Comparison of ENCODE assay signal across 16 cellular contexts in the genomic region with DNA sequence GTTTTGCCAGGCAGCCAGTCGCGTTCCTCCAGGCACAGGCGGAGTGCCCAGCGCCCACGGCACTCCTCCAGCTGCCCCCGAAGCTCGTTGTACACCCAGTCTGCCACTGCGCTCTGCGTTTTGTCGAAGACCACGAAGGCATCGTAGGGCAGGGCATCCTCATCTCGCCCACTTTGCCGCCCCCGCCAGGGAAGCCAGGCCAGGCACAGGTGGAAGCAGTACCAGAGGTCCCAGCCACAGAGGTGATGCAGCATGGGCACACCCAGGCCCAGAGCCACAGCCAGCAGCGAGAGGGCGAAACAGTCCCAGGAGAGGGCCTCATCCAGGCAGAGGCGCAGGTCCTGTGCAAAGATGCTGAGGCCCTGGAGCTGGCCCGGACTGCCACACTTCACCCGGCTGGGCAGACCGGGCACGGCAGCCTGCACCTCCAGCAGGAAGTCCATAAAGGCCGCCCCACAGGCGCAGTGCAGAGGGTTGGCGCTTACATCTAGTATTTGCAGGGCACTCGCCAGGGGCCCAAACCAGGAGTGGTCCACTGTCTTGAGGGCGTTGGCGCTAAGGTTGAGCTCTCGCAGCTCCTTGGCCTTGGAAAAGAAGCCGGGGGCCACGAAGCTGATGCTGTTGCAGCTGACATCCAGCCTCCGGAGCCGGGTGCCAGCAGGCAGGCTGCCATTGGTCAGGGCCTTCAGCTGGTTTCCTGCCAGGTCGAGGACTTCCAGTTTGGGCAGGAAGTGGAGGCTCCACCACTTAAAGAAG. TPM values are rescaled to one million over a fixed set of nuclear protein-coding genes. Genes with fewer than 3 reads are reported as not detected.
DNase-seq lines count a peak whose midpoint lies in the region; ATAC-seq and TF ChIP-seq lines count a peak whose summit lies in the region.
"Had no signal": no experiment of that assay in that cellular context is flagged by ENCODE, and none has a peak within 500 bp of the region (broad histone marks: within the 10 kb centered on the region; RNA-seq: fewer than 3 reads in every experiment).

No MANE protein-coding gene starts in this region.

- no peaks in the 10 kb centered on the region for H3K9me3 ChIP-seq in esophagus squamous epithelium
- H3K9me3 ChIP-seq: gastroesophageal sphincter had no signal

- peak; percentile 47 for ATAC-seq in central memory CD8-positive, alpha-beta T cell (replicated peaks; ENCODE audit: extremely low read depth, poor library complexity, severe bottlenecking)
- ATAC-seq: gastroesophageal sphincter, K562, left lobe of liver had no signal

- WGBS in esophagus squamous epithelium, 2 donors: 95 to 100% methylated on average over 3 of the region's 34 CpGs

- no peaks in the 10 kb centered on the region for H3K27me3 Mint-ChIP-seq in central memory CD8-positive, alpha-beta T cell

- H3K4me3 Mint-ChIP-seq in central memory CD8-positive, alpha-beta T cell: peak overlapping the region; percentile 72
- H3K4me3 Mint-ChIP-seq: dendritic cell treated with granulocyte-macrophage colony-stimulating factor and Interleukin-4, amounts not matched to agents 40 ng/mL and 50 ng/mL, for 4 days had no signal

- H3K36me3 Mint-ChIP-seq in central memory CD8-positive, alpha-beta T cell (ENCODE audit: insufficient read depth): peaks cover 5% of the 10 kb centered on the region

- no peaks in the 10 kb centered on the region for H3K27me3 ChIP-seq in esophagus squamous epithelium
- H3K27me3 ChIP-seq: gastroesophageal sphincter had no signal

- no peak for TF ChIP-seq POLR2A in esophagus squamous epithelium (IDR thresholded peaks at IDR 0.05)

- no peak overlapping the region for H3K4me3 ChIP-seq in esophagus squamous epithelium
- H3K4me3 ChIP-seq: gastroesophageal sphincter, K562, SK-N-MC had no signal

- intact Hi-C loops in esophagus squamous epithelium (cut with DNase I): loop anchor here (5.0 kb wide), 1 partner anchor 121 kb away; no protein-coding TSS in a partner anchor

- H3K4me1 ChIP-seq in esophagus squamous epithelium: peaks cover 24 to 54% (median 35%) of the 10 kb centered on the region in 3 donors

- H3K9me3 Mint-ChIP-seq in central memory CD8-positive, alpha-beta T cell: no peaks in the 10 kb centered on the region
- H3K9me3 Mint-ChIP-seq: dendritic cell treated with granulocyte-macrophage colony-stimulating factor and Interleukin-4, amounts not matched to agents 40 ng/mL and 50 ng/mL, for 4 days had no signal

- DNase-seq in activated T-cell treated with anti-CD3 and anti-CD28 coated beads for 1 hour (ENCODE audit: low read depth) (peak; percentile 44), activated T-cell treated with anti-CD3 and anti-CD28 coated beads for 4 hours (no peak), NCI-H524 treated with DMSO at 0.1 percent for 48 hours (lab: John Stamatoyannopoulos, UW) (no peak), NCI-H1417 (lab: John Stamatoyannopoulos, UW) (no peak), esophagus squamous epithelium (lab: John Stamatoyannopoulos, UW) (no peak)
- peak; percentile 37 to 39 for DNase-seq in activated CD4-positive, alpha-beta T cell treated with anti-CD3 and anti-CD28 coated beads, Interleukin-2, amount 50 U/mL, for 4 hours
- DNase-seq in central memory CD8-positive, alpha-beta T cell (ENCODE audit: low spot score in 2 of 2): no peak
- peak; percentile 30 to 78 (median 62) for DNase-seq in stimulated activated naive CD4-positive, alpha-beta T cell (lab: John Stamatoyannopoulos, UW)
- DNase-seq: EL had no signal

- no peaks in the 10 kb centered on the region for H3K36me3 ChIP-seq in esophagus squamous epithelium
- H3K36me3 ChIP-seq: gastroesophageal sphincter had no signal

- TF ChIP-seq CTCF in esophagus squamous epithelium (IDR thresholded peaks at IDR 0.05): no peak

- peak overlapping the region; percentile 38 for H3K27ac Mint-ChIP-seq in central memory CD8-positive, alpha-beta T cell (ENCODE audit: low read depth)
- H3K27ac Mint-ChIP-seq: dendritic cell treated with granulocyte-macrophage colony-stimulating factor and Interleukin-4, amounts not matched to agents 40 ng/mL and 50 ng/mL, for 4 days had no signal

- peaks cover 75% of the 10 kb centered on the region for H3K4me1 Mint-ChIP-seq in central memory CD8-positive, alpha-beta T cell

- H3K27ac ChIP-seq in esophagus squamous epithelium: no peak overlapping the region
- H3K27ac ChIP-seq: gastroesophageal sphincter, SK-N-MC had no signal

RNA-seq across cellular contexts. Expression of a gene that starts 3.7 kb away (rescaled TPM):
- not detected for total RNA-seq in esophagus squamous epithelium
- total RNA-seq: A673, gastroesophageal sphincter, K562, left lobe of liver, NCI-H460 had no signal

RNA-seq across cellular contexts. Expression of a gene that starts 17.2 kb away (rescaled TPM):
- 10 to 100 TPM; 31.6 to 74.9 (median 55.7) TPM for total RNA-seq in esophagus squamous epithelium

RNA-seq across cellular contexts. Expression of a gene that starts 23.8 kb away (rescaled TPM):
- total RNA-seq in esophagus squamous epithelium: 10 to 100 TPM; 28.3 to 45.5 (median 35.1) TPM

RNA-seq across cellular contexts. Expression of a gene that starts 23.8 kb away (rescaled TPM):
- 10 to 100 TPM in 3 of 4 donors, 1 to 10 TPM in 1; 3.2 to 25.6 (median 12.3) TPM for total RNA-seq in esophagus squamous epithelium

RNA-seq across cellular contexts. Expression of a gene that starts 56.7 kb away (rescaled TPM):
- 10 to 100 TPM; 42.7 to 58.7 (median 52.9) TPM for total RNA-seq in esophagus squamous epithelium

Comparison
In these comparisons a context has a peak if more than half of its experiments do, and no peak if none do; other contexts are left out.
1. DNase-seq: peak in activated T-cell treated with anti-CD3 and anti-CD28 coated beads for 1 hour (single experiment), activated CD4-positive, alpha-beta T cell treated with anti-CD3 and anti-CD28 coated beads, Interleukin-2, amount 50 U/mL, for 4 hours (2 of 2) and stimulated activated naive CD4-positive, alpha-beta T cell (6 of 6); none in activated T-cell treated with anti-CD3 and anti-CD28 coated beads for 4 hours (single experiment), central memory CD8-positive, alpha-beta T cell (0 of 2), NCI-H524 treated with DMSO at 0.1 percent for 48 hours (single experiment), NCI-H1417 (0 of 3) and esophagus squamous epithelium (single experiment).